ENCODE assay signal across 22 cellular contexts in the genomic region with DNA sequence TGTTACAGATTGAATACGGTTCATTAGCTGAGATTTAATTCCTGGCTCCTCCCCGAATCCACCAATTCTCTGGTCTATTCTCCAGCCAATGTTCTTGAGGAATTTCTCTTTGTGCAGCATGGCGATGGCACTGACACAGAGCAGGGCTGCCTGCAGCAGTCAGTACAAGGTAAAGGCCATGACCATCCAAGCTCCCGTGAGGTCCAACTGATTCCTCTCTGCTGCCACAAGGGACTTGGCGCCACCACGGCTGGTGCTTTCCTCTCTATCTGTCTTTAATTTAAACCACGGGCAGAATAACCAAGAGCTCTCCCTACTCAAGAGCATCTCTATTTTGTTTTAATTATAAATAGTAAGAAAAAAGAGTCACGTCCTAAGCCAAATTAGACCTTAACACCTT. TPM values are rescaled to one million over a fixed set of nuclear protein-coding genes. Genes with fewer than 3 reads are reported as not detected.
DNase-seq lines count a peak whose midpoint lies in the region; ATAC-seq and TF ChIP-seq lines count a peak whose summit lies in the region.
"Had no signal": no experiment of that assay in that cellular context is flagged by ENCODE, and none has a peak within 500 bp of the region (broad histone marks: within the 10 kb centered on the region; RNA-seq: fewer than 3 reads in every experiment).

No MANE protein-coding gene starts in this region.

- intact Hi-C loops in left ventricle myocardium superior (cut with micrococcal nuclease) = no loop called here
- intact Hi-C loops in right cardiac atrium (cut with DNase I) = no loop called here

- no peaks in the 10 kb centered on the region; the same call in 1 of the 2 replicates for H3K9me3 Mint-ChIP-seq in WTC11
- H3K9me3 Mint-ChIP-seq: neural progenitor cell had no signal

- POLR2A ChIA-PET in WTC11 (lab: Charles Lee) = no interaction called here

- peak overlapping the region; percentile 20; the same call in 1 of the 2 replicates for H3K27ac Mint-ChIP-seq in WTC11
- H3K27ac Mint-ChIP-seq: neural progenitor cell had no signal

- H3K36me3 ChIP-seq in effector memory CD4-positive, alpha-beta T cell (ENCODE audit: control insufficient read depth, insufficient read depth, low read length) = no peaks in the 10 kb centered on the region
- H3K36me3 ChIP-seq: neural progenitor cell, upper lobe of left lung had no signal

- H3K9me3 ChIP-seq in right cardiac atrium (ENCODE audit: control insufficient read depth, low read length) = no peaks in the 10 kb centered on the region
- no peaks in the 10 kb centered on the region for H3K9me3 ChIP-seq in effector memory CD4-positive, alpha-beta T cell (ENCODE audit: control insufficient read depth, low read length)
- H3K9me3 ChIP-seq: psoas muscle, upper lobe of left lung had no signal

- peaks cover 5% of the 10 kb centered on the region for H3K4me1 Mint-ChIP-seq in WTC11
- H3K4me1 Mint-ChIP-seq: neural progenitor cell had no signal

- CTCF ChIA-PET in WTC11 (lab: Charles Lee) = interaction anchor here (1.1 to 1.2 kb wide), 2 partner anchors 18 to 56 kb away, joined by 3 read pairs; no protein-coding TSS in a partner anchor

- ATAC-seq in left ventricle myocardium superior = peak; percentile 35
- no peak for ATAC-seq in right cardiac atrium
- ATAC-seq in WTC11 = no peak
- no peak for ATAC-seq in HG03432 (IDR thresholded peaks at IDR 0.05; ENCODE audit: unreplicated experiment)
- no peak for ATAC-seq in HG03520 (IDR thresholded peaks at IDR 0.05; ENCODE audit: unreplicated experiment)
- ATAC-seq: left colon, psoas muscle had no signal

- no peaks in the 10 kb centered on the region for H3K27me3 ChIP-seq in right cardiac atrium (ENCODE audit: control insufficient read depth, insufficient read depth)
- H3K27me3 ChIP-seq in effector memory CD4-positive, alpha-beta T cell (replicated peaks; ENCODE audit: control insufficient read depth, insufficient read depth, low read length, poor library complexity, severe bottlenecking) = no peaks in the 10 kb centered on the region
- H3K27me3 ChIP-seq: neural progenitor cell, upper lobe of left lung had no signal

- no peaks in the 10 kb centered on the region for H3K27me3 Mint-ChIP-seq in WTC11 (ENCODE audit: low read depth)

- 92% methylated on average over 8 of the region's 8 CpGs for WGBS in right cardiac atrium

- H3K4me1 ChIP-seq in right cardiac atrium (ENCODE audit: control insufficient read depth, insufficient read depth, low read length) = peaks cover 3% of the 10 kb centered on the region
- H3K4me1 ChIP-seq in effector memory CD4-positive, alpha-beta T cell (ENCODE audit: control insufficient read depth, insufficient read depth, low read length, poor library complexity, severe bottlenecking) = peaks cover 34% of the 10 kb centered on the region
- H3K4me1 ChIP-seq: neural progenitor cell had no signal

- H3K36me3 Mint-ChIP-seq in WTC11 = peaks cover 6% of the 10 kb centered on the region; the same call in 1 of the 2 replicates

- H3K4me3 Mint-ChIP-seq in WTC11 = no peak overlapping the region
- H3K4me3 Mint-ChIP-seq: neural progenitor cell had no signal

- H3K27ac ChIP-seq in right cardiac atrium (ENCODE audit: low read length) = no peak overlapping the region
- peak overlapping the region; percentile 67 for H3K27ac ChIP-seq in effector memory CD4-positive, alpha-beta T cell (ENCODE audit: insufficient read depth, low read length, poor library complexity, severe bottlenecking)
- H3K27ac ChIP-seq: neural progenitor cell, psoas muscle had no signal

- H3K4me3 ChIP-seq in right cardiac atrium (ENCODE audit: low read length) = no peak overlapping the region
- H3K4me3 ChIP-seq in effector memory CD4-positive, alpha-beta T cell (ENCODE audit: insufficient read depth, low read depth, low read length, poor library complexity, severe bottlenecking) = peak overlapping the region; percentile 56
- H3K4me3 ChIP-seq: neural progenitor cell, psoas muscle, upper lobe of left lung had no signal

- DNase-seq in left ventricle myocardium superior (no peak), right cardiac atrium (no peak), WTC11 (ENCODE audit: low spot score) (no peak), SKM-1 treated with dmso at 0.1 percent for 144 hours (lab: John Stamatoyannopoulos, UW; ENCODE audit: unreplicated experiment) (no peak)
- DNase-seq in effector memory CD4-positive, alpha-beta T cell = no peak
- DNase-seq: Calu3; glutamatergic neuron; H7; KG1; left colon; midbrain; MV-4-11; NCI-H1694 treated with DMSO at 0.1 percent for 48 hours; NCI-H69; psoas muscle; Right ventricle myocardium superior; stimulated activated CD4-positive, alpha-beta T cell treated with anti-CD3 and anti-CD28 coated beads, Interleukin-2, amount 100 ng/mL, for 24 hours; stimulated activated naive CD4-positive, alpha-beta T cell treated with Interleukin-2 at 50 U/mL for 16 hours; upper lobe of left lung had no signal

- no peak for TF ChIP-seq CTCF in WTC11 (IDR thresholded peaks at IDR 0.05)

TF ChIP-seq in WTC11, 78 proteins besides CTCF, POLR2A, EP300 and RAD21:
- TF ChIP-seq PREB (CRISPR knock-in tag; IDR thresholded peaks at IDR 0.05; ENCODE audit: borderline replicate concordance) (no peak), ZMAT4 (CRISPR knock-in tag; IDR thresholded peaks at IDR 0.05) (no peak), FOXP1 (CRISPR knock-in tag; IDR thresholded peaks at IDR 0.05; ENCODE audit: borderline replicate concordance) (no peak)
- TF ChIP-seq, protein P1, sequence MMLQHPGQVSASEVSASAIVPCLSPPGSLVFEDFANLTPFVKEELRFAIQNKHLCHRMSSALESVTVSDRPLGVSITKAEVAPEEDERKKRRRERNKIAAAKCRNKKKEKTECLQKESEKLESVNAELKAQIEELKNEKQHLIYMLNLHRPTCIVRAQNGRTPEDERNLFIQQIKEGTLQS (CRISPR knock-in tag; conservative IDR thresholded peaks at IDR 0.05) = no peak

RNA-seq across cellular contexts. Expression of gene TMEM116, which starts 12.2 kb away (rescaled TPM):
- 49.3 TPM for total RNA-seq in left ventricle myocardium superior
- 10 to 100 TPM; 12.2 to 24.1 (median 17.6) TPM for total RNA-seq in right cardiac atrium
- 9.3 TPM for polyA plus RNA-seq in right cardiac atrium
- 7.8 to 10.5 TPM (median 9.4 TPM) in 3 replicates for total RNA-seq in WTC11 (2021)

RNA-seq across cellular contexts. Expression of gene ERP29, which starts 12.4 kb away (rescaled TPM):
- total RNA-seq in left ventricle myocardium superior = 55.0 TPM
- total RNA-seq in right cardiac atrium = 10 to 100 TPM; 39.0 to 58.3 (median 55.5) TPM
- 44.8 TPM for polyA plus RNA-seq in right cardiac atrium
- 162 to 171 TPM (median 168 TPM) in 3 replicates for total RNA-seq in WTC11 (2021)
